Comparison of ENCODE assay signal across 8 cellular contexts in the genomic region with DNA sequence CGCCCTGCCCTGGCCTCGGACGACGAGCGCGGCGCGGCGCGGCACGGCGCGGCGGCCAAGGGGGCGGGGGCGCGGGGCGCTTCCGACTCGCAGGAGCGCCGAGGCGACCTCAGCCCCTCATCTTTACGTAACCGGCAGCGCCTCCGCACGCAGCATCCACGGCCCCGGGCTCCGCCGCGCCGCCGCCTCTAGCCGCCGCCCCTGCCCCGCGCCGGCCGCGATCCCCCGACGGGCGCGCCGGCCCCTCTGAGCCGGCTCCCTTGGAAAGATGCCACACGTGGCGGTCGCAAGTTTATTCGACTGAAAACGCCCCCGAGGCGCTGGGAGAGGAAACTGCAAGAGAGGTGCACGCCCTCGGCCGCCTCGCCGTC. TPM values are rescaled to one million over a fixed set of nuclear protein-coding genes. Genes with fewer than 3 reads are reported as not detected.
A peak's percentile ranks its signal among the peaks of the same experiment; 100 is the strongest.
DNase-seq lines count a peak whose midpoint lies in the region; ATAC-seq, FAIRE-seq and TF ChIP-seq lines count a peak whose summit lies in the region.

No MANE protein-coding gene starts in this region.

- no peaks in the 10 kb centered on the region for H3K36me3 Mint-ChIP-seq in T-helper 17 cell (ENCODE audit: low read depth)

- no peak overlapping the region for H4K5ac ChIP-seq in H1 (ENCODE audit: insufficient read length, low read depth, low read length)

- no peak overlapping the region for H2BK5ac ChIP-seq in H1 (ENCODE audit: low read depth, low read length)

- no peak for TF ChIP-seq POLR2A in H1 (IDR thresholded peaks at IDR 0.05; ENCODE audit: control extremely low read depth in 1 of 2, low read depth in 2 of 2, low read length in 2 of 2)

- WGBS in H1 (ENCODE audit: extremely low coverage in 1 of 2, insufficient coverage in 1 of 2, insufficient read length in 1 of 2, insufficient replicate concordance in 2 of 2, low coverage in 1 of 2, low lambda C conversion rate in 2 of 2, missing lambda C conversion rate in 1 of 2), 2 experiments, result 4% methylated on average over 30 of the region's 60 CpGs; no CpG with 5 or more reads in 1 of the 2 experiments
- 0 to 1% methylated on average over 52 to 60 of the region's 60 CpGs for WGBS in aorta, 2 donors

- no peak overlapping the region for H2BK15ac ChIP-seq in H1 (ENCODE audit: low read length)

- TF ChIP-seq CTCF in H1 (IDR thresholded peaks at IDR 0.05; ENCODE audit: control extremely low read depth in 1 of 3, insufficient read depth in 1 of 3, low read depth in 1 of 3, low read length in 3 of 3), result no peak

- no peaks in the 10 kb centered on the region for H4K20me1 ChIP-seq in H1 (replicated peaks in 1 of 2; ENCODE audit: control insufficient read depth in 1 of 2, insufficient read depth in 2 of 2, low read length in 2 of 2)

- peak overlapping the region; percentile 98 for H3K27ac Mint-ChIP-seq in T-helper 17 cell

- H3K9ac ChIP-seq in H1 (replicated peaks in 1 of 4; ENCODE audit: extremely low read depth in 1 of 4, low read depth in 3 of 4, low read length in 3 of 4) (peak overlapping the region in 1 of 4 experiments; percentile 2; a peak in 1 of 7 replicates), mucosa of stomach (ENCODE audit: low read length) (peak overlapping the region; percentile 100)

- no peaks in the 10 kb centered on the region for H3K36me3 ChIP-seq in H1 (ENCODE audit: control insufficient read depth in 2 of 4, insufficient read depth in 4 of 4, low read length in 3 of 4)
- H3K36me3 ChIP-seq in mucosa of stomach (ENCODE audit: control insufficient read depth, insufficient read depth, low read length), result no peaks in the 10 kb centered on the region
- H3K36me3 ChIP-seq in aorta (ENCODE audit: control insufficient read depth in 1 of 2, insufficient read depth in 2 of 2, low read length in 1 of 2), result no peaks in the 10 kb centered on the region

- TF ChIP-seq EP300 in H1 (IDR thresholded peaks at IDR 0.05; ENCODE audit: borderline replicate concordance in 1 of 2, low read depth in 2 of 2, low read length in 2 of 2), result no peak

- H2AK5ac ChIP-seq in H1 (ENCODE audit: low read depth, low read length), result no peak overlapping the region

- H2BK120ac ChIP-seq in H1 (replicated peaks; ENCODE audit: low read depth, low read length), result no peak overlapping the region

- H3K4me3 Mint-ChIP-seq in T-helper 17 cell, result peak overlapping the region; percentile 96

- ATAC-seq in GM19035 (IDR thresholded peaks at IDR 0.05; ENCODE audit: unreplicated experiment), result peak; percentile 32
- ATAC-seq in HG03139 (IDR thresholded peaks at IDR 0.05; ENCODE audit: unreplicated experiment), result peak; percentile 8
- peak; percentile 52 for ATAC-seq in T-helper 17 cell
- peak; percentile 19 for ATAC-seq in aorta (ENCODE audit: low FRiP score)

- H2BK12ac ChIP-seq in H1 (ENCODE audit: low read depth, low read length), result no peak overlapping the region

- no peak overlapping the region for H4K91ac ChIP-seq in H1 (replicated peaks; ENCODE audit: insufficient read length, low read length)

- no peak for TF ChIP-seq RAD21 in H1 (IDR thresholded peaks at IDR 0.05 in 1 of 2, conservative IDR thresholded peaks at IDR 0.05 in 1 of 2; ENCODE audit: low read depth in 2 of 2, low read length in 2 of 2)

- H3K23ac ChIP-seq in H1 (ENCODE audit: insufficient read length), result no peak overlapping the region

- H3K27ac ChIP-seq in H1 (ENCODE audit: low read depth, low read length) (no peak overlapping the region), aorta (ENCODE audit: low read depth in 1 of 2, low read length in 2 of 2) (peak overlapping the region; percentile 98 to 100)

- H3K56ac ChIP-seq in H1 (replicated peaks; ENCODE audit: insufficient read length, low read depth, low read length), result no peak overlapping the region

- peak overlapping the region; percentile 99 for H3K4me2 ChIP-seq in H1 (ENCODE audit: insufficient read depth in 1 of 2, low read depth in 2 of 2, low read length in 2 of 2)

- no peak overlapping the region for H2BK20ac ChIP-seq in H1 (ENCODE audit: low read length)

- H3K4me3 ChIP-seq in H1 (ENCODE audit: extremely low read depth in 1 of 4, insufficient read depth in 2 of 4, low read depth in 3 of 4, low read length in 4 of 4) (peak overlapping the region; percentile 42 to 70 (median 62)), mucosa of stomach (ENCODE audit: low read length) (peak overlapping the region; percentile 92), aorta (ENCODE audit: low read length in 2 of 2) (peak overlapping the region; percentile 83 to 88)

- no peaks in the 10 kb centered on the region for H3K79me1 ChIP-seq in H1 (ENCODE audit: low read depth, low read length)

- POLR2A ChIA-PET in H1 (lab: Charles Lee; ENCODE audit: partially characterized antibody), result no interaction called here

- peak overlapping the region; percentile 4; the same call in 1 of the 2 replicates for H3K18ac ChIP-seq in H1 (ENCODE audit: extremely low read depth, low read length)

- H3K79me2 ChIP-seq in H1 (ENCODE audit: control insufficient read depth in 1 of 2, insufficient read depth in 2 of 2, low read length in 2 of 2), result no peaks in the 10 kb centered on the region

- intact Hi-C loops in aorta (cut with DNase I), result loop anchor here (5.0 to 10.0 kb wide), 3 partner anchors 89 to 174 kb away; partner anchors contain the start of gene SMC5 (in 1 of the 2)

- peak overlapping the region; percentile 63; the same call in 1 of the 2 replicates for H4K8ac ChIP-seq in H1 (ENCODE audit: extremely low read depth, insufficient read depth, low read length)

- H3K4me1 ChIP-seq in H1 (replicated peaks in 1 of 4; ENCODE audit: control insufficient read depth in 3 of 4, insufficient read depth in 4 of 4, low read length in 3 of 4) (peaks cover 4 to 12% (median 6%) of the 10 kb centered on the region in 4 experiments), mucosa of stomach (ENCODE audit: control insufficient read depth, insufficient read depth, low read length) (peaks cover 26% of the 10 kb centered on the region), aorta (ENCODE audit: control insufficient read depth in 1 of 2, insufficient read depth in 2 of 2, low read length in 2 of 2) (no peaks in the 10 kb centered on the region)

- CTCF ChIA-PET in H1 (lab: Charles Lee; ENCODE audit: partially characterized antibody), result interaction anchor here (1.3 kb wide), 1 partner anchor 97 kb away, joined by 4 read pairs; no protein-coding TSS in a partner anchor

- no peaks in the 10 kb centered on the region for H3K27me3 Mint-ChIP-seq in T-helper 17 cell

- H3K9me3 ChIP-seq in T-helper 17 cell (ENCODE audit: control insufficient read depth, low read length, poor library complexity, severe bottlenecking) (no peaks in the 10 kb centered on the region), H1 (ENCODE audit: insufficient read depth in 2 of 2, low read depth in 1 of 2, low read length in 1 of 2) (no peaks in the 10 kb centered on the region), mucosa of stomach (ENCODE audit: control insufficient read depth, low read length) (no peaks in the 10 kb centered on the region), aorta (ENCODE audit: control insufficient read depth, low read length) (no peaks in the 10 kb centered on the region)

- peaks cover 34% of the 10 kb centered on the region for H3K4me1 Mint-ChIP-seq in T-helper 17 cell

- H3K4ac ChIP-seq in H1 (replicated peaks; ENCODE audit: insufficient read length, low read depth, low read length), result no peak overlapping the region

- 0 out of 2 replicates have a peak overlapping the region, but pooled peaks have one; percentile 47 for H2AFZ ChIP-seq in H1 (ENCODE audit: low read length)

- H3K27me3 ChIP-seq in H1 (replicated peaks in 1 of 4; ENCODE audit: control insufficient read depth in 3 of 4, extremely low read depth in 1 of 4, insufficient read depth in 3 of 4, low read length in 3 of 4) (peaks cover 9 to 36% (median 31%) of the 10 kb centered on the region in 4 experiments), mucosa of stomach (ENCODE audit: control insufficient read depth, insufficient read depth, low read length) (no peaks in the 10 kb centered on the region), aorta (ENCODE audit: control insufficient read depth in 1 of 2, insufficient read depth in 2 of 2, low read length in 1 of 2) (no peaks in the 10 kb centered on the region)

- peaks cover 15% of the 10 kb centered on the region for H3K23me2 ChIP-seq in H1 (ENCODE audit: low read depth, low read length)

- H3K14ac ChIP-seq in H1 (ENCODE audit: insufficient read length), result no peak overlapping the region

- no peak for FAIRE-seq in H1 (lab: Jason Lieb, UNC)
- no peak for FAIRE-seq in RCC 7860 (lab: Jason Lieb, UNC)

- DNase-seq in COR-L47 (lab: John Stamatoyannopoulos, UW) (peak; percentile 23), T-helper 17 cell (peak in 2 of 3 donors; percentile 53 to 57), H1 (ENCODE audit: low read depth in 1 of 2, low spot score in 2 of 2) (no peak), aorta (peak in 1 of 2 donors; percentile 91), RCC 7860 (ENCODE audit: low spot score) (no peak)

TF ChIP-seq in H1, 55 proteins besides CTCF, POLR2A, EP300 and RAD21:
- TF ChIP-seq BACH1 (IDR thresholded peaks at IDR 0.05; ENCODE audit: low read length) (no peak), KDM4A (IDR thresholded peaks at IDR 0.05; ENCODE audit: low read depth, low read length, severe bottlenecking) (peak; percentile 79), RFX5 (IDR thresholded peaks at IDR 0.05; ENCODE audit: borderline replicate concordance, low read depth, low read length) (no peak)

RNA-seq across cellular contexts. Expression of gene KLF9, which starts 1.0 kb away (rescaled TPM):
- 10 to 100 TPM; 78.0 to 82.7 TPM for total RNA-seq in T-helper 17 cell
- 0.82 and 0.98 TPM in 2 replicates for total RNA-seq in H1 (2021; fragmentation: NEBNext Ultra II Directional; extraction: Animal tissue kit (Norgen Biotek cat#: 25700))
- polyA plus RNA-seq in H1 (2011; rRNA removed), result 0.47 TPM in 2 replicates
- polyA plus RNA-seq in H1 (2011; cell fraction: cytosol; rRNA removed), result 0.71 TPM
- 0.47 TPM for polyA plus RNA-seq in H1 (2011; cell fraction: nucleus; rRNA removed)
- 0.39 to 0.98 TPM (median 0.61 TPM) in 4 replicates for polyA plus RNA-seq in H1 (2012, experiment 1 of 2)
- polyA plus RNA-seq in H1 (2012, experiment 2 of 2), result 0.03 TPM
- 0.49 TPM for polyA plus RNA-seq in H1 (2013, experiment 1 of 2)
- 0.55 TPM for polyA plus RNA-seq in H1 (2013, experiment 2 of 2)
- 0.66 and 0.76 TPM in 2 replicates for polyA minus RNA-seq in H1 (2011; rRNA and poly(A)+ RNA removed)
- 0.95 TPM for polyA minus RNA-seq in H1 (2011; cell fraction: cytosol; rRNA and poly(A)+ RNA removed)
- polyA minus RNA-seq in H1 (2011; cell fraction: nucleus; rRNA and poly(A)+ RNA removed), result 1.2 TPM
- total RNA-seq in aorta, result 100 to 1,000 TPM in 1 of 2 donors, 10 to 100 TPM in 1; 38.4 to 122 TPM
- 10 to 100 TPM; 31.4 to 53.3 TPM for polyA plus RNA-seq in aorta

Comparison
In these comparisons a context has a peak if more than half of its experiments do, and no peak if none do; other contexts are left out.
1. DNase-seq: peak in COR-L47 (single experiment) and T-helper 17 cell (2 of 3); none in H1 (0 of 2) and RCC 7860 (single experiment).
2. RNA of gene KLF9, which starts 1.0 kb away (total RNA-seq): 38.4 to 122 TPM in aorta and 78.0 to 82.7 TPM in T-helper 17 cell; 0.82 to 0.98 TPM in H1; every median in the first group is over 10 times any median in the second.
3. Peak in every context shown above with its lines, with median percentiles within 50 percentile points of each other: ATAC-seq and H3K4me3 ChIP-seq.